8 cellular contexts compared by ENCODE assay signal in the genomic region with DNA sequence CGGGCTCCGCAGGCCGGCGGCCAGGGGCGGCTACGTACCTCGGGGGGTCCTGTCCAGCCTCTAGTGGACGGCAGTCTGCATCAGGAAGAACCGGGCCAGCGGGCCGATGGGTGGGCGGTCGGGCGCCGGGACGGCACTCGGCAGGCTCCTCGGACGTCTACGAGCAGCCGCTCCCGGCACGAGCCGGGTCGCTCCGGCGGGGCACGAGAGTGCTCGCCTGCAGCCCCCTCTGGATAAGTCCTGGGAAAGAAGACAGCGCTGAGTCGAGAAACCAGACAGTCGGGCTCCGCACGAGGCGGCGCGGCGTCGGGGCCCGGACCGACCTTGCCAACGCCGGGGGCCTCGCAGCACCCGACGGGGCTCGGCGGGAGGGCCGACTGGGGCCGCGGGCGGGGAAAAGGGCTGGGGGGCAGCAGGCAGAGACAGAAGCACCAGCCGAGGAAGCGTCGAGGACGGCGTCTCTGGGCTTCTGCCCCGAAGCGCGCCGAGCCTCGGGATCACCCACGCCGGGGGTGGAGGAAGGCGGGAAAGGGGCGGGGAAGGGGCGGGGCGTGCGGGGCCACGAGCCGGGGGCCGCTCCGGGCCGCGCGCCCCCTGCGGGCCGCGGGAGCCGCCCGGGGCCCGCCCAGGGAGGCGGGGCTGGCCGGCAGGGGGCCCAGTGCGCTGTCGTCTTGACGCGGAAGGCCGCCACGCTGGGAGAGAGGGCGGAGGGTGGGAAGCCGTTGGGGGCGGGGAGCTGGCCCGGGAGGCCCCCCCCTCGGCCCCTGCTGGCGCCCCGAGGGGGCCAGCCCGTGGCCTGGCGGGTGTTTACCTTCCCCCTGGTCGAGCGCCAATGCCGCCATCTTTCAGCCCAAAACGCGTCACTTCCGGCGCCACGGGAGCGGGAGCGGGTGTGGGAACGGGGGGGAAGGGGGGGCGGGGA. TPM values are rescaled to one million over a fixed set of nuclear protein-coding genes. Genes with fewer than 3 reads are reported as not detected.
A peak's percentile ranks its signal among the peaks of the same experiment; 100 is the strongest.
DNase-seq lines count a peak whose midpoint lies in the region; ATAC-seq and TF ChIP-seq lines count a peak whose summit lies in the region.

No MANE protein-coding gene starts in this region.

- H3K27ac ChIP-seq in CD4-positive, alpha-beta T cell (ENCODE audit: low read depth, low read length) = peak overlapping the region; percentile 74
- H3K27ac ChIP-seq in duodenal mucosa (ENCODE audit: low read depth, low read length) (peak overlapping the region; percentile 75), lung (ENCODE audit: low read depth in 1 of 2, low read length in 1 of 2) (peak overlapping the region; percentile 98 to 99)

- H3K4me3 ChIP-seq in duodenal mucosa (ENCODE audit: low read depth in 1 of 2, low read length in 2 of 2) = peak overlapping the region; percentile 82 to 85
- peak overlapping the region; percentile 70 for H3K4me3 ChIP-seq in lung

- POLR2A ChIA-PET in CD4-positive, alpha-beta T cell (lab: Charles Lee) = interaction anchor here (0.7 to 4.2 kb wide), 11 partner anchors 27 to 282 kb away, joined by 3 to 91 read pairs (median 6); a partner anchor contains a TSS
- POLR2A ChIA-PET in activated CD4-positive, alpha-beta memory T cell treated with anti-CD3 and anti-CD28 coated beads for 36 hours (lab: Charles Lee) = interaction anchor here (0.8 to 3.9 kb wide), 4 partner anchors 10 to 118 kb away, joined by 3 to 22 read pairs (median 10); a partner anchor contains a TSS

- H3K27me3 Mint-ChIP-seq in CD4-positive, alpha-beta T cell = no peaks in the 10 kb centered on the region
- H3K27me3 Mint-ChIP-seq in activated CD4-positive, alpha-beta memory T cell treated with anti-CD3 and anti-CD28 coated beads for 36 hours = no peaks in the 10 kb centered on the region

- 0 to 29% methylated on average over 14 to 111 of the region's 111 CpGs for WGBS in lung, 2 donors

- peak overlapping the region; percentile 85 to 87 for H3K9ac ChIP-seq in duodenal mucosa (ENCODE audit: low read depth in 1 of 2, low read length in 2 of 2)

- H3K9me3 ChIP-seq in CD4-positive, alpha-beta T cell (ENCODE audit: control insufficient read depth, low read length) = no peaks in the 10 kb centered on the region
- no peaks in the 10 kb centered on the region for H3K9me3 ChIP-seq in duodenal mucosa (ENCODE audit: control insufficient read depth in 1 of 2, low read length in 2 of 2)
- no peaks in the 10 kb centered on the region for H3K9me3 ChIP-seq in lung (ENCODE audit: control insufficient read depth in 2 of 2, insufficient read depth in 1 of 2, low read length in 1 of 2)

- peaks cover 30% of the 10 kb centered on the region for H3K4me1 Mint-ChIP-seq in CD4-positive, alpha-beta T cell (ENCODE audit: low read depth)
- peaks cover 25% of the 10 kb centered on the region for H3K4me1 Mint-ChIP-seq in activated CD4-positive, alpha-beta memory T cell treated with anti-CD3 and anti-CD28 coated beads for 36 hours (ENCODE audit: low read depth)

- no peaks in the 10 kb centered on the region for H3K9me3 Mint-ChIP-seq in CD4-positive, alpha-beta T cell
- no peaks in the 10 kb centered on the region for H3K9me3 Mint-ChIP-seq in activated CD4-positive, alpha-beta memory T cell treated with anti-CD3 and anti-CD28 coated beads for 36 hours

- CTCF ChIA-PET in CD4-positive, alpha-beta T cell (lab: Charles Lee) = interaction anchor here (0.8 to 3.5 kb wide), 5 partner anchors 29 to 242 kb away, joined by 3 to 41 read pairs (median 5); a partner anchor contains a TSS
- CTCF ChIA-PET in activated CD4-positive, alpha-beta memory T cell treated with anti-CD3 and anti-CD28 coated beads for 36 hours (lab: Charles Lee) = interaction anchor here (0.5 to 4.2 kb wide), 7 partner anchors 10 to 243 kb away, joined by 3 to 36 read pairs (median 3); a partner anchor contains a TSS

- no peak for TF ChIP-seq CTCF in CD4-positive, alpha-beta T cell (IDR thresholded peaks at IDR 0.05)
- TF ChIP-seq CTCF in lung (IDR thresholded peaks at IDR 0.05; ENCODE audit: control extremely low read depth, extremely low read depth) = no peak

- peak; percentile 63 to 78 (median 72) for DNase-seq in CD4-positive, alpha-beta T cell
- peak; percentile 57 for DNase-seq in NCI-H748 treated with DMSO at 0.1 percent for 48 hours (lab: John Stamatoyannopoulos, UW)
- peak; percentile 91 for DNase-seq in activated CD4-positive, alpha-beta memory T cell treated with anti-CD3 and anti-CD28 coated beads for 36 hours
- peak; percentile 83 for DNase-seq in lung (ENCODE audit: low spot score)
- DNase-seq in stimulated activated CD4-positive, alpha-beta T cell treated with anti-CD3 and anti-CD28 coated beads, TNF-alpha, amount 100 ng/mL, for 1 hour (ENCODE audit: low read depth in 3 of 3, low spot score in 1 of 3) = peak; percentile 36 to 73 (median 63)

- intact Hi-C loops in CD4-positive, alpha-beta T cell (cut with DNase I, micrococcal nuclease) = loop anchor here (2.0 to 10.0 kb wide), 4 partner anchors 30 to 240 kb away; a partner anchor contains a TSS
- intact Hi-C loops in activated CD4-positive, alpha-beta memory T cell treated with anti-CD3 and anti-CD28 coated beads for 36 hours (cut with micrococcal nuclease) = loop anchor here (1.0 to 5.0 kb wide), 6 partner anchors 11 to 243 kb away; a partner anchor contains a TSS

- ATAC-seq in CD4-positive, alpha-beta T cell (ENCODE audit: poor library complexity) = peak; percentile 85
- ATAC-seq in GM19395 (IDR thresholded peaks at IDR 0.05; ENCODE audit: unreplicated experiment) = peak; percentile 78
- peak; percentile 88 for ATAC-seq in HG03521 (IDR thresholded peaks at IDR 0.05; ENCODE audit: unreplicated experiment)
- peak; percentile 92 for ATAC-seq in lung (ENCODE audit: insufficient read depth, low FRiP score)

- H3K36me3 ChIP-seq in duodenal mucosa (ENCODE audit: control insufficient read depth in 1 of 2, insufficient read depth in 2 of 2, low read length in 2 of 2) = no peaks in the 10 kb centered on the region
- no peaks in the 10 kb centered on the region for H3K36me3 ChIP-seq in lung (ENCODE audit: control insufficient read depth in 2 of 2, insufficient read depth in 2 of 2, low read length in 2 of 2)

- H3K4me3 Mint-ChIP-seq in CD4-positive, alpha-beta T cell = peak overlapping the region; percentile 94
- peak overlapping the region; percentile 80 for H3K4me3 Mint-ChIP-seq in activated CD4-positive, alpha-beta memory T cell treated with anti-CD3 and anti-CD28 coated beads for 36 hours

- no peaks in the 10 kb centered on the region for H3K27me3 ChIP-seq in CD4-positive, alpha-beta T cell (ENCODE audit: control insufficient read depth, insufficient read depth, low read length)
- H3K27me3 ChIP-seq in duodenal mucosa (ENCODE audit: control insufficient read depth in 1 of 2, insufficient read depth in 2 of 2, low read length in 2 of 2) = no peaks in the 10 kb centered on the region
- H3K27me3 ChIP-seq in lung (ENCODE audit: control insufficient read depth, insufficient read depth) = peaks cover 7% of the 10 kb centered on the region

- peak overlapping the region; percentile 94 for H3K27ac Mint-ChIP-seq in CD4-positive, alpha-beta T cell
- H3K27ac Mint-ChIP-seq in activated CD4-positive, alpha-beta memory T cell treated with anti-CD3 and anti-CD28 coated beads for 36 hours = no peak overlapping the region

- peaks cover 14% of the 10 kb centered on the region for H3K36me3 Mint-ChIP-seq in CD4-positive, alpha-beta T cell (ENCODE audit: low read depth)
- peaks cover 7% of the 10 kb centered on the region for H3K36me3 Mint-ChIP-seq in activated CD4-positive, alpha-beta memory T cell treated with anti-CD3 and anti-CD28 coated beads for 36 hours

- H3K4me1 ChIP-seq in duodenal mucosa (ENCODE audit: control insufficient read depth in 1 of 2, insufficient read depth in 2 of 2, low read length in 2 of 2) (no peaks in the 10 kb centered on the region), lung (ENCODE audit: control insufficient read depth in 2 of 2, insufficient read depth in 2 of 2, low read length in 2 of 2) (no peaks in the 10 kb centered on the region)

RNA-seq across cellular contexts. Expression of a gene that starts 1.9 kb away (rescaled TPM):
- 10 to 100 TPM; 31.9 to 33.7 TPM for total RNA-seq in CD4-positive, alpha-beta T cell
- total RNA-seq in activated CD4-positive, alpha-beta memory T cell treated with anti-CD3 and anti-CD28 coated beads for 36 hours = 1 to 10 TPM; 9.3 to 9.7 TPM
- 10 to 100 TPM in 1 of 2 donors, 1 to 10 TPM in 1; 5.5 to 18.9 TPM for total RNA-seq in lung
- 1 to 10 TPM; 1.7 to 2.4 TPM for polyA plus RNA-seq in lung

RNA-seq across cellular contexts. Expression of a gene that starts 29.7 kb away (rescaled TPM):
- total RNA-seq in CD4-positive, alpha-beta T cell = 100 to 1,000 TPM; 197 to 202 TPM
- total RNA-seq in activated CD4-positive, alpha-beta memory T cell treated with anti-CD3 and anti-CD28 coated beads for 36 hours = 100 to 1,000 TPM; 282 to 295 TPM
- 100 to 1,000 TPM; 138 to 249 TPM for total RNA-seq in lung
- 10 to 100 TPM; 62.5 to 71.5 TPM for polyA plus RNA-seq in lung

Comparison
In these comparisons a context has a peak if more than half of its experiments do, and no peak if none do; other contexts are left out.
1. Peak in every context shown above with its lines: DNase-seq, ATAC-seq, H3K4me3 ChIP-seq and H3K27ac ChIP-seq.